ENCODE assay signal across 16 cellular contexts in the genomic region with DNA sequence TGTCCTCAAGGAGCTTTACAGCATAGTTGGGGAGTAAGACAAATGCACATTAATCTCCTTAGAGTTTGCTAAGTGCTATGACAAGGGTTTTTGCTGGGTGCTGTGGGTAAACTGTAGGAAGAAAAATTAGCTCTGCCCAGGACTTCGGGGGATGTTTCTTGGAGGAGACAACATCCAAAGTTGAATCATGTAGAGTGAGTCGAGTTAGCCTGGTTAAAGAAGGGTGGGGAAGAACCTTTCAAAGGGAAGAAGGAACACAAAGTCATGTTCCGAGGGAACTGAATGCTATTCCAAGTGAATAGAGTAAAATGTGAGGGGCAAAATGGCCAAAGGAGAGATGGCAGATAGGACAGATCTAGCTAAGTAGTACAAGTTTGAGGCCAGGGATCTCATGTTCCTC. TPM values are rescaled to one million over a fixed set of nuclear protein-coding genes. Genes with fewer than 3 reads are reported as not detected.
DNase-seq lines count a peak whose midpoint lies in the region; ATAC-seq, FAIRE-seq and TF ChIP-seq lines count a peak whose summit lies in the region.
"Had no signal": no experiment of that assay in that cellular context is flagged by ENCODE, and none has a peak within 500 bp of the region (broad histone marks: within the 10 kb centered on the region; RNA-seq: fewer than 3 reads in every experiment).

No MANE protein-coding gene starts in this region.

- no peak overlapping the region for H3K4me3 ChIP-seq in kidney (ENCODE audit: low read length in 2 of 2)
- H3K4me3 ChIP-seq: BLaER1 treated with 17β-estradiol and CSF1 and Interleukin-3, amounts not matched to agents 10 nM and 100 nM had no signal

- intact Hi-C loops in kidney (cut with DNase I): loop anchor here (5.0 kb wide), 1 partner anchor 237 kb away; no protein-coding TSS in a partner anchor

- TF ChIP-seq CTCF in kidney (IDR thresholded peaks at IDR 0.05; ENCODE audit: borderline replicate concordance, extremely low read depth, insufficient read depth): no peak

- peaks cover 0 to 2% of the 10 kb centered on the region in 2 donors for H3K4me1 ChIP-seq in kidney (ENCODE audit: control insufficient read depth in 1 of 2, insufficient read depth in 1 of 2, low read depth in 1 of 2, low read length in 2 of 2)

- no peaks in the 10 kb centered on the region for H3K27me3 Mint-ChIP-seq in stimulated activated naive CD8-positive, alpha-beta T cell treated with anti-CD3 and anti-CD28 coated beads, Interleukin-15, amount 100 ng/mL, for 72 hours

- FAIRE-seq in kidney (lab: Jason Lieb, UNC): no peak

- H3K4me1 Mint-ChIP-seq in stimulated activated naive CD8-positive, alpha-beta T cell treated with anti-CD3 and anti-CD28 coated beads, Interleukin-15, amount 100 ng/mL, for 72 hours: peaks cover 6% of the 10 kb centered on the region

- H3K9me3 Mint-ChIP-seq in stimulated activated naive CD8-positive, alpha-beta T cell treated with anti-CD3 and anti-CD28 coated beads, Interleukin-15, amount 100 ng/mL, for 72 hours: no peaks in the 10 kb centered on the region

- ATAC-seq in stimulated activated naive CD8-positive, alpha-beta T cell treated with anti-CD3 and anti-CD28 coated beads, Interleukin-15, amount 100 ng/mL, for 72 hours: no peak
- no peak for ATAC-seq in stimulated activated naive CD8-positive, alpha-beta T cell treated with anti-CD3 and anti-CD28 coated beads, Interleukin-15, Interleukin-2, amounts not matched to agents 100 U/mL and 50 U/mL, for 24 hours
- ATAC-seq in HG02970 (IDR thresholded peaks at IDR 0.05; ENCODE audit: low FRiP score, unreplicated experiment): no peak
- ATAC-seq: PC-3 had no signal

- peak overlapping the region; percentile 7 to 81 for H3K27ac Mint-ChIP-seq in stimulated activated naive CD8-positive, alpha-beta T cell treated with anti-CD3 and anti-CD28 coated beads, Interleukin-15, amount 100 ng/mL, for 72 hours

- no peaks in the 10 kb centered on the region for H3K9me3 ChIP-seq in kidney (ENCODE audit: control insufficient read depth in 1 of 2, low read length in 2 of 2)
- H3K9me3 ChIP-seq: BLaER1 treated with 17β-estradiol and CSF1 and Interleukin-3, amounts not matched to agents 10 nM and 100 nM had no signal

- peaks cover 0 to 2% of the 10 kb centered on the region in 2 donors for H3K36me3 ChIP-seq in kidney (ENCODE audit: control insufficient read depth in 1 of 2, insufficient read depth in 2 of 2, low read length in 2 of 2)

- no peak for DNase-seq in stimulated activated naive CD8-positive, alpha-beta T cell treated with anti-CD3 and anti-CD28 coated beads, Interleukin-15, amount 100 ng/mL, for 72 hours
- no peak for DNase-seq in stimulated activated naive CD8-positive, alpha-beta T cell treated with anti-CD3 and anti-CD28 coated beads, Interleukin-15, Interleukin-2, amounts not matched to agents 100 U/mL and 50 U/mL, for 24 hours
- peak; percentile 6 for DNase-seq in NCI-H226
- peak; percentile 22 for DNase-seq in kidney tubule cell (ENCODE audit: low spot score)
- DNase-seq in kidney: no peak
- DNase-seq in NCI-H146 treated with DMSO at 0.1 percent for 48 hours (lab: John Stamatoyannopoulos, UW; ENCODE audit: unreplicated experiment): no peak
- DNase-seq: DMS153, EL, Kasumi-1, MV-4-11, NCI-H1436 treated with DMSO at 0.1 percent for 48 hours, NCI-H2227 treated with DMSO at 0.1 percent for 48 hours, NCI-H526 treated with DMSO at 0.1 percent for 48 hours, PC-3 had no signal

- H3K27ac ChIP-seq in kidney (ENCODE audit: low read depth in 2 of 2, low read length in 2 of 2): no peak overlapping the region
- H3K27ac ChIP-seq: BLaER1 treated with 17β-estradiol and CSF1 and Interleukin-3, amounts not matched to agents 10 nM and 100 nM had no signal

- H3K4me3 Mint-ChIP-seq in stimulated activated naive CD8-positive, alpha-beta T cell treated with anti-CD3 and anti-CD28 coated beads, Interleukin-15, amount 100 ng/mL, for 72 hours: no peak overlapping the region

- H3K9ac ChIP-seq in kidney (ENCODE audit: low read length in 2 of 2): no peak overlapping the region
- H3K9ac ChIP-seq: BLaER1 treated with 17β-estradiol and CSF1 and Interleukin-3, amounts not matched to agents 10 nM and 100 nM had no signal

RNA-seq across cellular contexts. Expression of a gene that starts 17.1 kb away (rescaled TPM):
- total RNA-seq in kidney: 8.9 TPM
- 5.3 TPM for polyA plus RNA-seq in kidney (ENCODE audit: insufficient read depth, low read depth, low replicate concordance)

RNA-seq across cellular contexts. Expression of a gene that starts 17.5 kb away (rescaled TPM):
- total RNA-seq in kidney: 17.7 TPM
- 4.3 TPM for polyA plus RNA-seq in kidney (ENCODE audit: insufficient read depth, low read depth, low replicate concordance)

Comparison
In these comparisons a context has a peak if more than half of its experiments do, and no peak if none do; other contexts are left out.
1. DNase-seq: peak in NCI-H226 (single experiment) and kidney tubule cell (single experiment); none in stimulated activated naive CD8-positive, alpha-beta T cell treated with anti-CD3 and anti-CD28 coated beads, Interleukin-15, amount 100 ng/mL, for 72 hours (0 of 2), stimulated activated naive CD8-positive, alpha-beta T cell treated with anti-CD3 and anti-CD28 coated beads, Interleukin-15, Interleukin-2, amounts not matched to agents 100 U/mL and 50 U/mL, for 24 hours (single experiment), kidney (single experiment) and NCI-H146 treated with DMSO at 0.1 percent for 48 hours (single experiment).